Comparison of ENCODE assay signal across 1 cellular context in genomic region chr5:107826311-107827000, GRCh38.
TF ChIP-seq lines count a peak whose summit lies in the region.

No MANE protein-coding gene starts in this region.

TF ChIP-seq in GM23338, 12 proteins besides CTCF, POLR2A, EP300 and RAD21 (continued from another document):
- TF ChIP-seq REST (IDR thresholded peaks at IDR 0.05; ENCODE audit: unreplicated experiment), result no peak
- no peak for TF ChIP-seq STAT1 (IDR thresholded peaks at IDR 0.05; ENCODE audit: unreplicated experiment)
- TF ChIP-seq NANOG (IDR thresholded peaks at IDR 0.05; ENCODE audit: borderline replicate concordance), result no peak; the same call in 1 of the 2 replicates
- TF ChIP-seq EZH2phosphoT487 (IDR thresholded peaks at IDR 0.05; ENCODE audit: unreplicated experiment), result no peak
